8 cellular contexts compared by ENCODE assay signal in the genomic region with DNA sequence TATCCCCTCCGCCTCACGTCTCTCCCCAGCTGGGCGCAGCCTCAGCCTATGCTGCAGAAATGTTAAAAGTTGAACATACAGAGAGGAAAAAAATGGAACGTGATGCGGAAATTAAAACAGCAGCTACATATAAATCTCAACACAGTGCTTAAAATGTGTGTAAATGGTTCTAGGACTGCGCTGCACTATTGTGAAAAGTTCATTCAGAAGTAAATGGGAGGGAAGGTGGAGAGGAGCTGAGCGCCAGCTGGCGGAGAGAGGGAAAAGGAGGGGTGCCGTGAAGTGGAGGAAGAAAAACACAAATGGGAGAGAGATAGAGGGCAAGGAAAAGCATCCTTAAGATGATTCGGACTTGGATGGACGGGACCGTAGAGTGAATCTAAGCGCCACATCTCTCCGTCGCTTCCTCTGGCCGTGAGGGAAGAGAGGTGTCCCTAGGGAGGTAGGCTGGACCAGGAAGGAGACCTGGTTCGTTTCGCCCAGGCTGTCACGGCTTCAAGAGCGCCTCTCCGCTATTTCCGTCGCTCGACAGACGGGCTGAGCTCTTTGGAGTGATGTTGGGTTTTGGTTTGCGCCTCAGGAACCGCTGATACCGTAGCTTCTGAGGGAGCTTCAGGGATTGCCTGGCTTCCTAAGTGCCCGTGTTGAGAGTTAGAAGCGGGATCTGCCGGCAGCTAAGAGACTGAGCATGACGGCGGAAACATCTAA.
DNase-seq lines count a peak whose midpoint lies in the region; ATAC-seq and TF ChIP-seq lines count a peak whose summit lies in the region.

No MANE protein-coding gene starts in this region.

- H3K4me1 Mint-ChIP-seq in brain (peaks cover 47% of the 10 kb centered on the region), neural crest cell (peaks cover 26% of the 10 kb centered on the region)

- H3K27ac Mint-ChIP-seq in brain (no peak overlapping the region), neural crest cell (ENCODE audit: unreplicated experiment) (no peak overlapping the region)

- H3K9me3 Mint-ChIP-seq in brain (peaks cover 0 to 26% (median 14%) of the 10 kb centered on the region in 5 experiments), neural crest cell (peaks cover 2% of the 10 kb centered on the region)

- H3K36me3 Mint-ChIP-seq in brain (no peaks in the 10 kb centered on the region), neural crest cell (ENCODE audit: low read depth) (peaks cover 2% of the 10 kb centered on the region)

- H3K9me3 ChIP-seq in MG63: no peaks in the 10 kb centered on the region

- peak overlapping the region; percentile 43 for H3K4me3 ChIP-seq in MG63

- DNase-seq in NCI-H82 (lab: John Stamatoyannopoulos, UW) (peak; percentile 64), NCI-H82 treated with DMSO at 0.1 percent for 48 hours (lab: John Stamatoyannopoulos, UW; ENCODE audit: unreplicated experiment) (no peak), MG63 (no peak), neural crest cell (ENCODE audit: low read depth, low spot score) (no peak)

- TF ChIP-seq CTCF in brain (conservative IDR thresholded peaks at IDR 0.05) (no peak), neural crest cell (conservative IDR thresholded peaks at IDR 0.05) (no peak)

- no peak for ATAC-seq in GM21825 (IDR thresholded peaks at IDR 0.05; ENCODE audit: unreplicated experiment)
- no peak for ATAC-seq in HG03354 (IDR thresholded peaks at IDR 0.05; ENCODE audit: poor library complexity, severe bottlenecking, unreplicated experiment)
- ATAC-seq in GM21723 (IDR thresholded peaks at IDR 0.05; ENCODE audit: unreplicated experiment): no peak

- H3K4me3 Mint-ChIP-seq in brain (peak overlapping the region; percentile 25 to 78 (median 75)), neural crest cell (peak overlapping the region; percentile 66)

- H3K27me3 ChIP-seq in MG63: no peaks in the 10 kb centered on the region; the same call in 1 of the 2 replicates

- no peaks in the 10 kb centered on the region for H3K36me3 ChIP-seq in MG63

- H3K27me3 Mint-ChIP-seq in brain (peaks cover 97% of the 10 kb centered on the region), neural crest cell (ENCODE audit: low read depth) (peaks cover 98% of the 10 kb centered on the region)
